ENCODE assay signal across 1 cellular context in genomic region chr1:12065872-12066271, GRCh38.
TF ChIP-seq lines count a peak whose summit lies in the region.

No MANE protein-coding gene starts in this region.

TF ChIP-seq in H1, 55 proteins besides CTCF, POLR2A, EP300 and RAD21 (continued from another document):
- no peak for TF ChIP-seq USF2 (IDR thresholded peaks at IDR 0.05; ENCODE audit: low read length)
- no peak for TF ChIP-seq TCF12 (IDR thresholded peaks at IDR 0.05; ENCODE audit: low read depth, low read length)
- TF ChIP-seq CHD2 (IDR thresholded peaks at IDR 0.05; ENCODE audit: low read length), result no peak
- no peak for TF ChIP-seq HDAC6 (IDR thresholded peaks at IDR 0.05; ENCODE audit: low read depth, low read length)
- no peak for TF ChIP-seq EGR1 (IDR thresholded peaks at IDR 0.05; ENCODE audit: borderline replicate concordance, low read depth, low read length)
